ENCODE assay signal across 8 cellular contexts in genomic region chr5:142324377-142324870, GRCh38. TPM values are rescaled to one million over a fixed set of nuclear protein-coding genes. Genes with fewer than 3 reads are reported as not detected.
DNase-seq lines count a peak whose midpoint lies in the region; ATAC-seq, FAIRE-seq and TF ChIP-seq lines count a peak whose summit lies in the region.

No MANE protein-coding gene starts in this region.

- CTCF ChIA-PET in A673 (lab: Charles Lee): interaction anchor here (0.6 to 1.2 kb wide), 3 partner anchors 8 to 353 kb away, joined by 4 to 5 read pairs (median 5); no protein-coding TSS in a partner anchor
- CTCF ChIA-PET in endothelial cell of umbilical vein (lab: Charles Lee): interaction anchor here (0.6 to 8.8 kb wide), 22 partner anchors 8 to 222 kb away, joined by 3 to 128 read pairs (median 4); no protein-coding TSS in a partner anchor

- H3K79me2 ChIP-seq in endothelial cell of umbilical vein (ENCODE audit: control insufficient read depth, insufficient read depth, low read length): peaks cover 62% of the 10 kb centered on the region
- H3K79me2 ChIP-seq in neural cell (replicated peaks; ENCODE audit: insufficient read depth, low read length): no peaks in the 10 kb centered on the region

- no peak for FAIRE-seq in endothelial cell of umbilical vein (lab: Jason Lieb, UNC)

- no peaks in the 10 kb centered on the region for H4K20me1 ChIP-seq in endothelial cell of umbilical vein (replicated peaks; ENCODE audit: control insufficient read depth, extremely low read depth, insufficient read depth, low read length)
- no peaks in the 10 kb centered on the region for H4K20me1 ChIP-seq in neural cell (ENCODE audit: insufficient read depth)

- TF ChIP-seq CTCF in A673 (conservative IDR thresholded peaks at IDR 0.05; ENCODE audit: low read depth, low read length) (peak; percentile 44), endothelial cell of umbilical vein (IDR thresholded peaks at IDR 0.05; ENCODE audit: extremely low read depth in 1 of 2, insufficient read depth in 1 of 2, low read depth in 1 of 2, low read length in 2 of 2) (peak; percentile 11 to 38), neural cell (IDR thresholded peaks at IDR 0.05; ENCODE audit: poor library complexity, severe bottlenecking) (peak; percentile 81)

- H3K9me2 ChIP-seq in neural cell (ENCODE audit: insufficient read depth, low read length): no peaks in the 10 kb centered on the region

- TF ChIP-seq POLR2A in GM18505 (IDR thresholded peaks at IDR 0.05; ENCODE audit: borderline replicate concordance, extremely low read depth, insufficient read depth, insufficient read length): no peak
- TF ChIP-seq POLR2A in endothelial cell of umbilical vein (IDR thresholded peaks at IDR 0.05; ENCODE audit: low read depth, low read length): no peak

- H3K27ac ChIP-seq in A673 (ENCODE audit: low read depth, low read length, poor library complexity, severe bottlenecking) (peak overlapping the region; percentile 98), SJSA1 (peak overlapping the region; percentile 91), endothelial cell of umbilical vein (ENCODE audit: insufficient read depth, low read depth, low read length) (peak overlapping the region; percentile 88), neural cell (ENCODE audit: low read length) (peak overlapping the region; percentile 45)

- DNase-seq in A673 (ENCODE audit: low spot score) (peak; percentile 81), SJSA1 (ENCODE audit: low read depth in 1 of 2, low spot score in 2 of 2) (peak in 1 of 2 experiments; percentile 66), endothelial cell of umbilical vein (ENCODE audit: low read depth, low spot score) (no peak), DMS79 treated with DMSO at 0.1 percent for 48 hours (lab: John Stamatoyannopoulos, UW) (no peak), putamen (ENCODE audit: low spot score) (no peak)

- no peak for TF ChIP-seq RAD21 in neural cell (conservative IDR thresholded peaks at IDR 0.05)

- H3F3A ChIP-seq in neural cell (ENCODE audit: insufficient read depth, low read length, poor library complexity, severe bottlenecking): peaks cover 3% of the 10 kb centered on the region

- H3K27me3 ChIP-seq in A673 (replicated peaks; ENCODE audit: insufficient read depth, low read depth, low read length, poor library complexity): no peaks in the 10 kb centered on the region
- H3K27me3 ChIP-seq in SJSA1 (replicated peaks): no peaks in the 10 kb centered on the region
- no peaks in the 10 kb centered on the region for H3K27me3 ChIP-seq in endothelial cell of umbilical vein (ENCODE audit: control insufficient read depth in 2 of 2, insufficient read depth in 2 of 2, low read length in 2 of 2)
- H3K27me3 ChIP-seq in neural cell (ENCODE audit: insufficient read depth, low read depth, low read length): peaks cover 77% of the 10 kb centered on the region

- no peaks in the 10 kb centered on the region for H3K9me1 ChIP-seq in endothelial cell of umbilical vein (replicated peaks; ENCODE audit: control insufficient read depth, extremely low read depth, insufficient read depth, low read length)

- BruUV-seq in A673 (replicated peaks; lab: Mats Ljungman, UMichigan) (no TSS peak), endothelial cell of umbilical vein (replicated peaks; lab: Mats Ljungman, UMichigan) (TSS peak; percentile 42)

- no peak for TF ChIP-seq EP300 in neural cell (conservative IDR thresholded peaks at IDR 0.05; ENCODE audit: poor library complexity, severe bottlenecking)

- POLR2A ChIA-PET in A673 (lab: Charles Lee; ENCODE audit: low non-redundant PET): interaction anchor here (0.7 kb wide), 1 partner anchor 9 kb away, joined by 4 read pairs; no protein-coding TSS in a partner anchor
- POLR2A ChIA-PET in endothelial cell of umbilical vein (lab: Charles Lee): interaction anchor here (0.7 to 1.4 kb wide), 6 partner anchors 8 to 141 kb away, joined by 3 to 5 read pairs (median 4); no protein-coding TSS in a partner anchor

- no peak overlapping the region for H2AFZ ChIP-seq in endothelial cell of umbilical vein (ENCODE audit: low read depth, low read length)
- H2AFZ ChIP-seq in neural cell (ENCODE audit: low read depth, low read length): peak overlapping the region; percentile 31

- H3K9ac ChIP-seq in endothelial cell of umbilical vein (replicated peaks; ENCODE audit: extremely low read depth, insufficient read depth, low read length) (peak overlapping the region; percentile 85), neural cell (ENCODE audit: low read length) (peak overlapping the region; percentile 56)

- H3K9me3 ChIP-seq in A673 (ENCODE audit: low read depth, low read length, poor library complexity, severe bottlenecking) (no peaks in the 10 kb centered on the region), SJSA1 (replicated peaks) (no peaks in the 10 kb centered on the region), endothelial cell of umbilical vein (replicated peaks; ENCODE audit: control insufficient read depth, insufficient read depth, low read length) (no peaks in the 10 kb centered on the region), neural cell (ENCODE audit: low read length) (no peaks in the 10 kb centered on the region)

- H3K36me3 ChIP-seq in A673 (ENCODE audit: insufficient read depth, low read length, poor library complexity, severe bottlenecking) (no peaks in the 10 kb centered on the region), SJSA1 (peaks cover 49% of the 10 kb centered on the region), endothelial cell of umbilical vein (ENCODE audit: control insufficient read depth in 2 of 2, extremely low read depth in 1 of 2, insufficient read depth in 2 of 2, low read length in 2 of 2) (no peaks in the 10 kb centered on the region), neural cell (ENCODE audit: insufficient read depth, low read length) (no peaks in the 10 kb centered on the region)

- peak overlapping the region; percentile 91 for H3K4me2 ChIP-seq in endothelial cell of umbilical vein (ENCODE audit: insufficient read depth, low read length)
- peak overlapping the region; percentile 66 for H3K4me2 ChIP-seq in neural cell (ENCODE audit: low read length)

- dilution Hi-C loops in endothelial cell of umbilical vein (cut with MboI; ENCODE audit: extremely low pct_ligation_motif_present, low sequenced_read_pairs): no loop called here

- H3K4me3 ChIP-seq in A673 (ENCODE audit: low read depth, low read length, poor library complexity, severe bottlenecking): peak overlapping the region; percentile 77
- peak overlapping the region; percentile 74 for H3K4me3 ChIP-seq in SJSA1
- H3K4me3 ChIP-seq in endothelial cell of umbilical vein (replicated peaks in 1 of 3; ENCODE audit: insufficient read depth in 1 of 3, low read depth in 1 of 3, low read length in 3 of 3): peak overlapping the region; percentile 76 to 89 (median 81)
- peak overlapping the region; percentile 76 for H3K4me3 ChIP-seq in neural cell (ENCODE audit: low read length)

- ATAC-seq in GM18505 (IDR thresholded peaks at IDR 0.05; ENCODE audit: unreplicated experiment) (peak; percentile 46), HG02970 (IDR thresholded peaks at IDR 0.05; ENCODE audit: low FRiP score, unreplicated experiment) (peak; percentile 40)

- intact Hi-C loops in A673 (cut with micrococcal nuclease; ENCODE audit: unreplicated experiment) (loop anchor here (1.0 to 10.0 kb wide), 6 partner anchors 34 to 550 kb away; no protein-coding TSS in a partner anchor), endothelial cell of umbilical vein (cut with micrococcal nuclease) (loop anchor here (1.0 to 10.0 kb wide), 4 partner anchors 27 to 310 kb away; partner anchors contain the start of gene GNPDA1)

- H3K4me1 ChIP-seq in A673 (ENCODE audit: insufficient read depth, low read length, poor library complexity, severe bottlenecking) (peaks cover 67% of the 10 kb centered on the region), SJSA1 (replicated peaks) (peaks cover 83% of the 10 kb centered on the region), endothelial cell of umbilical vein (ENCODE audit: control insufficient read depth, extremely low read depth, insufficient read depth, low read length) (peaks cover 54% of the 10 kb centered on the region)

TF ChIP-seq in endothelial cell of umbilical vein, 7 proteins besides CTCF, POLR2A, EP300 and RAD21 (continues in another document):
- TF ChIP-seq POLR2AphosphoS5 (IDR thresholded peaks at IDR 0.05; ENCODE audit: insufficient read depth, low read depth, low read length) (no peak), FOS (IDR thresholded peaks at IDR 0.05; ENCODE audit: borderline replicate concordance, insufficient read depth, low read length) (no peak), MYC (IDR thresholded peaks at IDR 0.05; ENCODE audit: low read depth, low read length) (no peak), MAX (IDR thresholded peaks at IDR 0.05; ENCODE audit: insufficient read depth, insufficient read length) (no peak), GATA2 (IDR thresholded peaks at IDR 0.05; ENCODE audit: insufficient read depth, insufficient read length, low read depth, low read length) (no peak)

TF ChIP-seq in neural cell, 6 proteins besides CTCF, POLR2A, EP300 and RAD21 (continues in another document):
- TF ChIP-seq POLR2AphosphoS5 (IDR thresholded peaks at IDR 0.05) (no peak), SMC3 (conservative IDR thresholded peaks at IDR 0.05; ENCODE audit: poor library complexity) (peak; percentile 50), EZH2 (IDR thresholded peaks at IDR 0.05; ENCODE audit: borderline replicate concordance, insufficient read depth, low read length, poor library complexity, severe bottlenecking) (no peak), MXI1 (conservative IDR thresholded peaks at IDR 0.05; ENCODE audit: poor library complexity, severe bottlenecking) (no peak), TAF1 (IDR thresholded peaks at IDR 0.05; ENCODE audit: low read depth) (no peak)

RNA-seq across cellular contexts. Expression of gene SPRY4, which starts 0.4 kb away (rescaled TPM):
- total RNA-seq in A673 (2021) (35.5 and 35.6 TPM in 2 replicates), endothelial cell of umbilical vein (33.9 and 49.5 TPM in 2 replicates)
- 40.5 and 44.5 TPM in 2 replicates for total RNA-seq in SJSA1 (2014; rRNA removed; shearing (Covaris generic))
- polyA plus RNA-seq in endothelial cell of umbilical vein (9.3 and 11.0 TPM in 2 replicates), neural cell (0.12 and 0.47 TPM in 2 replicates)
- polyA plus RNA-seq in endothelial cell of umbilical vein (2011; cell fraction: cytosol; rRNA removed): 5.0 and 5.8 TPM in 2 replicates
- polyA plus RNA-seq in endothelial cell of umbilical vein (2011; cell fraction: nucleus; rRNA removed): 25.1 and 30.8 TPM in 2 replicates
- 13.8 TPM in 2 replicates for polyA plus RNA-seq in endothelial cell of umbilical vein (2012)
- polyA minus RNA-seq in endothelial cell of umbilical vein (26.3 and 27.7 TPM in 2 replicates), neural cell (0.69 and 2.9 TPM in 2 replicates)
- polyA minus RNA-seq in endothelial cell of umbilical vein (2011; cell fraction: cytosol; rRNA and poly(A)+ RNA removed): not detected
- polyA minus RNA-seq in endothelial cell of umbilical vein (2011; cell fraction: nucleus; rRNA and poly(A)+ RNA removed): 36.6 and 53.5 TPM in 2 replicates

Comparison
In these comparisons a context has a peak if more than half of its experiments do, and no peak if none do; other contexts are left out.
1. H3K27ac ChIP-seq: peak in every context shown above with its lines; median percentile 98 in A673; 91 in SJSA1; 88 in endothelial cell of umbilical vein; 45 in neural cell.
2. CTCF ChIP-seq: peak in every context shown above with its lines; median percentile 81 in neural cell; 44 in A673; 24 in endothelial cell of umbilical vein.